ENCODE assay signal across 24 cellular contexts in genomic region chr16:80913397-80913796, GRCh38.
DNase-seq lines count a peak whose midpoint lies in the region; ATAC-seq, FAIRE-seq and TF ChIP-seq lines count a peak whose summit lies in the region.
"Had no signal": no experiment of that assay in that cellular context is flagged by ENCODE, and none has a peak within 500 bp of the region (broad histone marks: within the 10 kb centered on the region; RNA-seq: fewer than 3 reads in every experiment).

No MANE protein-coding gene starts in this region.

- H3K4me2 ChIP-seq in K562 (ENCODE audit: insufficient read depth, low read length): no peak overlapping the region
- H3K4me2 ChIP-seq: BLaER1 had no signal

- no peaks in the 10 kb centered on the region for H3K4me1 ChIP-seq in HEK293 (ENCODE audit: control insufficient read depth, insufficient read depth, low read length)
- no peaks in the 10 kb centered on the region for H3K4me1 ChIP-seq in K562 (replicated peaks in 1 of 2; ENCODE audit: control insufficient read depth in 2 of 2, insufficient read depth in 2 of 2, low read length in 2 of 2)
- H3K4me1 ChIP-seq: BE2C, BLaER1 had no signal

- H3K27ac ChIP-seq in HEK293 (ENCODE audit: extremely low read depth, low read depth, low read length) (no peak overlapping the region), K562 (ENCODE audit: extremely low read depth, low read depth, low read length) (no peak overlapping the region)
- H3K27ac ChIP-seq: BLaER1 had no signal

- no peak overlapping the region for H2AFZ ChIP-seq in K562 (ENCODE audit: low read depth, low read length)

- H3K36me3 ChIP-seq in HEK293 (ENCODE audit: control insufficient read depth in 2 of 2, insufficient read depth in 1 of 2, low read length in 2 of 2) (no peaks in the 10 kb centered on the region), K562 (ENCODE audit: control insufficient read depth, insufficient read depth, low read length) (no peaks in the 10 kb centered on the region)
- H3K36me3 ChIP-seq: BE2C, BLaER1 had no signal

- no peak for TF ChIP-seq EP300 in K562 (IDR thresholded peaks at IDR 0.05; ENCODE audit: low read length)

- no peak overlapping the region for H3K9ac ChIP-seq in K562 (ENCODE audit: insufficient read depth in 1 of 2, low read depth in 2 of 2, low read length in 2 of 2)
- H3K9ac ChIP-seq: BLaER1 had no signal

- no peaks in the 10 kb centered on the region for H3K79me2 ChIP-seq in K562 (ENCODE audit: control insufficient read depth, insufficient read depth, low read length)

- H3K9me3 ChIP-seq in HEK293 (ENCODE audit: control insufficient read depth, insufficient read depth, low read depth, low read length) (no peaks in the 10 kb centered on the region), K562 (replicated peaks; ENCODE audit: control insufficient read depth, insufficient read depth, low read depth, low read length) (peaks cover 3% of the 10 kb centered on the region; the same call in 1 of the 2 replicates)
- H3K9me3 ChIP-seq: BE2C had no signal

- POLR2A ChIA-PET in HEK293 (lab: Yijun Ruan, JAX) (no interaction called here), K562 (lab: Yijun Ruan, JAX) (no interaction called here)

- CTCF ChIA-PET in HEK293 (lab: Yijun Ruan, JAX) (interaction anchor here (1.1 kb wide), 1 partner anchor 11 kb away, joined by 5 read pairs; no protein-coding TSS in a partner anchor), K562 (lab: Yijun Ruan, JAX; ENCODE audit: low intra/inter-chr PET ratio) (no interaction called here)

- FAIRE-seq in K562 (lab: Jason Lieb, UNC): no peak
- FAIRE-seq: A204.1, GM12878, GM12892, GM18507 had no signal

- no peaks in the 10 kb centered on the region for H3K9me1 ChIP-seq in K562 (ENCODE audit: control insufficient read depth, insufficient read depth, low read length)

- no peaks in the 10 kb centered on the region for H4K20me1 ChIP-seq in K562 (replicated peaks; ENCODE audit: control insufficient read depth, insufficient read depth, low read length)
- H4K20me1 ChIP-seq: BLaER1 had no signal

- peak; percentile 35 for DNase-seq in cardiac septum (ENCODE audit: low spot score)
- no peak for DNase-seq in Right ventricle myocardium inferior (ENCODE audit: missing footprints)
- no peak for DNase-seq in K562 (ENCODE audit: extremely low read depth in 1 of 4, low spot score in 3 of 4)
- DNase-seq in UCSD-AML1 (lab: John Stamatoyannopoulos, UW; ENCODE audit: unreplicated experiment): no peak
- DNase-seq: ACHN; BE2C; C1 segment of cervical spinal cord; CD4-positive, alpha-beta memory T cell; CD4-positive, CD25-positive, alpha-beta regulatory T cell; CD8-positive, alpha-beta memory T cell; COR-L47; DMS 273 treated with DMSO at 0.1 percent for 48 hours; DMS153; DMS53; DMS79; DND-41; EL; GDM1 had no signal

- in situ Hi-C loops in K562 (cut with MboI): no loop called here

- TF ChIP-seq CTCF in HEK293 (tag by site-specific recombination; IDR thresholded peaks at IDR 0.05) (no peak), K562 (IDR thresholded peaks at IDR 0.05 in 2 of 3, conservative IDR thresholded peaks at IDR 0.05 in 1 of 3; ENCODE audit: insufficient read depth in 2 of 3, low read depth in 1 of 3, low read length in 3 of 3) (no peak)

- TF ChIP-seq POLR2A in K562 (conservative IDR thresholded peaks at IDR 0.05): no peak

- H3K27me3 ChIP-seq in K562 (ENCODE audit: control insufficient read depth in 2 of 2, insufficient read depth in 2 of 2, low read length in 2 of 2): peaks cover 8 to 32% of the 10 kb centered on the region in 2 experiments; a peak in 4 of 5 replicates
- H3K27me3 ChIP-seq: BE2C, BLaER1 had no signal

- ATAC-seq in Right ventricle myocardium inferior: no peak
- ATAC-seq in K562: no peak
- ATAC-seq: GM12878 had no signal

- H3K4me3 ChIP-seq in HEK293 (ENCODE audit: low read depth, low read length) (no peak overlapping the region), K562 (no peak overlapping the region)
- H3K4me3 ChIP-seq: BLaER1, GM12878 had no signal

- WGBS in K562 (ENCODE audit: insufficient coverage, low coverage, missing lambda C conversion rate): 0% methylated on average over 4 of the region's 4 CpGs

- no peak for TF ChIP-seq RAD21 in K562 (CRISPR knock-in tag; conservative IDR thresholded peaks at IDR 0.05 in 1 of 2, IDR thresholded peaks at IDR 0.05 in 1 of 2)

- no TSS peak for BruUV-seq in K562 (replicated peaks; lab: Mats Ljungman, UMichigan)

- intact Hi-C loops in cardiac septum (cut with DNase I) (no loop called here), Right ventricle myocardium inferior (cut with DNase I) (no loop called here), K562 (cut with micrococcal nuclease) (no loop called here)

TF ChIP-seq in HEK293, 187 proteins besides CTCF, POLR2A, EP300 and RAD21:
- TF ChIP-seq YY1 (tag by site-specific recombination; IDR thresholded peaks at IDR 0.05) (no peak), RBAK (tag by site-specific recombination; IDR thresholded peaks at IDR 0.05) (peak; percentile 96)

TF ChIP-seq in K562, 482 proteins besides CTCF, POLR2A, EP300 and RAD21:
- TF ChIP-seq ZKSCAN8 (CRISPR knock-in tag; IDR thresholded peaks at IDR 0.05) (no peak), KDM1A (IDR thresholded peaks at IDR 0.05) (0 out of 4 replicates have a peak, but pooled peaks of 1 of the 2 experiments have one; percentile 19), BCOR (IDR thresholded peaks at IDR 0.05) (peak; percentile 28; the same call in 1 of the 2 replicates), MYNN (IDR thresholded peaks at IDR 0.05) (no peak), MYNN (CRISPR knock-in tag; IDR thresholded peaks at IDR 0.05) (no peak), E2F1 (CRISPR knock-in tag; IDR thresholded peaks at IDR 0.05) (no peak), ZNF707 (CRISPR knock-in tag; conservative IDR thresholded peaks at IDR 0.05) (no peak), ETV6 (IDR thresholded peaks at IDR 0.05; ENCODE audit: borderline replicate concordance in 1 of 2, low read depth in 2 of 2, low read length in 1 of 2) (no peak), ETV6 (CRISPR knock-in tag; IDR thresholded peaks at IDR 0.05; ENCODE audit: borderline replicate concordance) (no peak), NFIX (CRISPR knock-in tag; IDR thresholded peaks at IDR 0.05; ENCODE audit: low read depth) (no peak), PRDM10 (IDR thresholded peaks at IDR 0.05; ENCODE audit: partially characterized antibody) (no peak), ZNF75A (CRISPR knock-in tag; IDR thresholded peaks at IDR 0.05) (no peak), NBN (IDR thresholded peaks at IDR 0.05; ENCODE audit: low read depth) (no peak), ZNF253 (CRISPR knock-in tag; conservative IDR thresholded peaks at IDR 0.05) (no peak), CBFB (CRISPR knock-in tag; IDR thresholded peaks at IDR 0.05) (no peak), SETDB1 (IDR thresholded peaks at IDR 0.05; ENCODE audit: low read length) (no peak), RBM25 (IDR thresholded peaks at IDR 0.05; ENCODE audit: low read depth, low read length, severe bottlenecking) (peak; percentile 53), FOXP1 (CRISPR knock-in tag; IDR thresholded peaks at IDR 0.05) (no peak), COPS2 (conservative IDR thresholded peaks at IDR 0.05) (no peak), BRF1 (IDR thresholded peaks at IDR 0.05; ENCODE audit: borderline replicate concordance, extremely low read depth, insufficient read length) (no peak)
